24 cellular contexts compared by ENCODE assay signal in the genomic region with DNA sequence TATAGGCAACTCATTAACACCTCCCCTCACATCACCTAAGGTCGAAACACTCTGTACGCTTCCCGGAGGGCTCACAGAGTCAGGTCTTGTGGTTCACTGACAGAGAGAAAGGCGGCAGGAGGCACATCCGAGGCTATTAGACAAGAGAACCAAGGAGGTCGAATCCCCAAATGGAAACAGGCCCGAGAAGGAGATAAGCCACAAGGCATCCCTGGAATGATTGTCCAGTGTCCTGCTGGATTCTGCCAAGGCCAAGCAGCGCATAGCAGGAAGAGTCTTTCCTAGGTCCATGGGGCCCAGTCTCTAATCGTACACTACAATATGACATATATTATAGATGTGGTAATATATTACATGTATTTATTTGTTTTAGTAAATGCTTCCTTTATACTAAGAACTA.
"Had no signal": no experiment of that assay in that cellular context is flagged by ENCODE, and none has a peak within 500 bp of the region (broad histone marks: within the 10 kb centered on the region; RNA-seq: fewer than 3 reads in every experiment).

No MANE protein-coding gene starts in this region.

- DNase-seq: cerebellar nuclear complex; colonic mucosa; cortex of kidney; effector CD8-positive, alpha-beta T cell; effector memory CD8-positive, alpha-beta T cell; endodermal cell; foreskin keratinocyte; heart left ventricle; hypothalamus; immature natural killer cell; kidney; left cardiac atrium; left lung; left ventricle myocardium superior; lower lobe of right lung; mesenchymal stem cell; mucosa of descending colon had no signal

- H3K79me2 ChIP-seq: hepatocyte had no signal

- H3K27ac Mint-ChIP-seq: dendritic cell treated with granulocyte-macrophage colony-stimulating factor and Interleukin-4, amounts not matched to agents 40 ng/mL and 50 ng/mL, for 4 days; endodermal cell; immature natural killer cell; mesothelial cell of epicardium had no signal

- H3K36me3 ChIP-seq: colonic mucosa, gastroesophageal sphincter had no signal

- H2AFZ ChIP-seq: hepatocyte had no signal

- H3K4me3 Mint-ChIP-seq: dendritic cell treated with granulocyte-macrophage colony-stimulating factor and Interleukin-4, amounts not matched to agents 40 ng/mL and 50 ng/mL, for 4 days; effector memory CD8-positive, alpha-beta T cell; endodermal cell; immature natural killer cell; mesothelial cell of epicardium had no signal

- H3K4me3 ChIP-seq: colonic mucosa, esophagus muscularis mucosa, gastroesophageal sphincter, heart left ventricle, hepatocyte, left lung, lower lobe of right lung, mucosa of descending colon had no signal

- H3K4me2 ChIP-seq: hepatocyte had no signal

- H3K27ac ChIP-seq: colonic mucosa, esophagus muscularis mucosa, foreskin keratinocyte, gastroesophageal sphincter, heart left ventricle, hepatocyte, left lung, lower lobe of right lung had no signal

- FAIRE-seq: endometrium, frontal cortex, kidney had no signal

- H3K27me3 ChIP-seq: colonic mucosa, esophagus muscularis mucosa, gastroesophageal sphincter, heart left ventricle, hepatocyte, left lung had no signal

- H3K4me1 ChIP-seq: colonic mucosa, foreskin keratinocyte, left lung, lower lobe of right lung had no signal

- H3K9me3 ChIP-seq: colonic mucosa, esophagus muscularis mucosa, gastroesophageal sphincter, heart left ventricle, left lung, lower lobe of right lung, mucosa of descending colon had no signal

- H3K4me1 Mint-ChIP-seq: immature natural killer cell had no signal

- ATAC-seq: effector memory CD8-positive, alpha-beta T cell; foreskin keratinocyte; gastroesophageal sphincter; heart left ventricle; left cardiac atrium; left lung; left ventricle myocardium superior; lower lobe of right lung had no signal

- H3K9me3 Mint-ChIP-seq: dendritic cell treated with granulocyte-macrophage colony-stimulating factor and Interleukin-4, amounts not matched to agents 40 ng/mL and 50 ng/mL, for 4 days; effector memory CD8-positive, alpha-beta T cell; endodermal cell; immature natural killer cell; mesothelial cell of epicardium had no signal
